In the genomic region with DNA sequence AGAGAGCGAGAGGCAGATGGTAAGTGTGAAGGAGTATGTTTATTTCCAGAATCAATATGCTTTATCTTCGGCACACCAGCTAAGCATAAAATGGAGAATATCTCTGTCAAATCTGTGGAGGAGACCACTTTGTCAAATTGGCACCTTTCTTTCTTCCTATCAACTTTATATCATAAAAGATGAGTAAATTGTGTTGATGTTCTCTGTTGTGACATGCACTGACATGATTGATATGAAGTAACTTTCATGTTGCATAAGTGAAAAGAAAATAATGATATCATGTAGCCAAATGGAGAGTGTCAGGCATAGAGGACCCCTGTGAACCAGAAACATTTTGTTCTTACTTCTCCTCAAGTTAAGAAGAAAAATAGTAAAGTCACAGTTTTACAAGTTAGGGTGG, we compare ENCODE assay signal across 9 cellular contexts.
"Had no signal": no experiment of that assay in that cellular context is flagged by ENCODE, and none has a peak within 500 bp of the region (broad histone marks: within the 10 kb centered on the region; RNA-seq: fewer than 3 reads in every experiment).

No MANE protein-coding gene starts in this region.

- ATAC-seq: HCT116, HepG2 had no signal

- H3K9ac ChIP-seq: GM23248 had no signal

- H3K27ac Mint-ChIP-seq: HFFc6, IgD-negative memory B cell had no signal

- H3K36me3 Mint-ChIP-seq: IgD-negative memory B cell had no signal

- H3K36me3 ChIP-seq: HAP-1 had no signal

- H3K4me1 Mint-ChIP-seq: IgD-negative memory B cell had no signal

- H3K9me3 ChIP-seq: HAP-1 had no signal

- H3K4me1 ChIP-seq: HAP-1 had no signal

- H3K27me3 Mint-ChIP-seq: IgD-negative memory B cell had no signal

- H3K4me3 ChIP-seq: GM23248, HAP-1 had no signal

- H3K9me3 Mint-ChIP-seq: HFFc6, IgD-negative memory B cell had no signal

- H3K27ac ChIP-seq: GM23248, HL-60 had no signal

- H3K4me3 Mint-ChIP-seq: HFFc6, IgD-negative memory B cell had no signal

- DNase-seq: GM23248, GOT3, H7, HFFc6 had no signal

- H2AFZ ChIP-seq: GM23248 had no signal
